ENCODE assay signal across 8 cellular contexts in genomic region chr4:138858419-138858818, GRCh38.
"Had no signal": no experiment of that assay in that cellular context is flagged by ENCODE, and none has a peak within 500 bp of the region (broad histone marks: within the 10 kb centered on the region; RNA-seq: fewer than 3 reads in every experiment).

No MANE protein-coding gene starts in this region.

- H3K4me3 ChIP-seq: GM23338 had no signal

- H3K27ac Mint-ChIP-seq: GM23338, H9 had no signal

- H3K4me1 Mint-ChIP-seq: GM23338, H9 had no signal

- FAIRE-seq: H1, H54, HTR-8/SVneo had no signal

- DNase-seq: H9, HCEC 1CT, IMR-90, KBM-7 had no signal

- H3K4me2 ChIP-seq: GM23338 had no signal

- ATAC-seq: GM23338 had no signal

- H3K4me3 Mint-ChIP-seq: GM23338, H9 had no signal

- H2AFZ ChIP-seq: GM23338 had no signal
